Comparison of ENCODE assay signal across 8 cellular contexts in genomic region chr6:41705996-41706835, GRCh38. TPM values are rescaled to one million over a fixed set of nuclear protein-coding genes. Genes with fewer than 3 reads are reported as not detected.
A peak's percentile ranks its signal among the peaks of the same experiment; 100 is the strongest.
DNase-seq lines count a peak whose midpoint lies in the region; ATAC-seq, FAIRE-seq and TF ChIP-seq lines count a peak whose summit lies in the region.

No MANE protein-coding gene starts in this region.

- TF ChIP-seq CTCF in GM06990 (IDR thresholded peaks at IDR 0.05; ENCODE audit: insufficient read depth, low read length, poor library complexity, severe bottlenecking): peak; percentile 96
- TF ChIP-seq CTCF in body of pancreas (IDR thresholded peaks at IDR 0.05): peak in 4 of 7 experiments; percentile 17 to 51 (median 33)

- peak; percentile 68 for ATAC-seq in GM21515 (IDR thresholded peaks at IDR 0.05; ENCODE audit: unreplicated experiment)
- ATAC-seq in body of pancreas: peak; percentile 38

- H3K4me3 ChIP-seq in GM06990 (replicated peaks; ENCODE audit: low read depth, low read length): peak overlapping the region; percentile 77
- H3K4me3 ChIP-seq in body of pancreas: no peak overlapping the region

- no peak for FAIRE-seq in HTR-8/SVneo (lab: Jason Lieb, UNC)

- H3K36me3 ChIP-seq in GM06990 (ENCODE audit: control insufficient read depth, insufficient read depth, low read length) (peaks cover 13% of the 10 kb centered on the region), body of pancreas (replicated peaks in 1 of 2; ENCODE audit: insufficient read depth in 1 of 2, low read depth in 2 of 2) (no peaks in the 10 kb centered on the region)

- H3K4me1 ChIP-seq in body of pancreas: peaks cover 8% of the 10 kb centered on the region

- no peaks in the 10 kb centered on the region for H3K36me3 Mint-ChIP-seq in T-helper 2 cell treated with Interferon-gamma antibody and Interleukin-4, amounts not matched to agents 5 μg/mL and 100 μg/mL, for 36 hours (ENCODE audit: low read depth)

- peaks cover 25% of the 10 kb centered on the region for H3K4me1 Mint-ChIP-seq in T-helper 2 cell treated with Interferon-gamma antibody and Interleukin-4, amounts not matched to agents 5 μg/mL and 100 μg/mL, for 36 hours (ENCODE audit: low read depth)

- H3K27ac Mint-ChIP-seq in T-helper 2 cell treated with Interferon-gamma antibody and Interleukin-4, amounts not matched to agents 5 μg/mL and 100 μg/mL, for 36 hours: peak overlapping the region; percentile 64

- WGBS in body of pancreas, 2 donors: 67 to 78% methylated on average over 10 to 15 of the region's 15 CpGs

- H3K4me3 Mint-ChIP-seq in T-helper 2 cell treated with Interferon-gamma antibody and Interleukin-4, amounts not matched to agents 5 μg/mL and 100 μg/mL, for 36 hours: peak overlapping the region; percentile 9

- DNase-seq in GM06990 (ENCODE audit: extremely low read depth, insufficient read length): peak; percentile 88
- peak; percentile 71 for DNase-seq in HTR-8/SVneo (ENCODE audit: insufficient read length, low spot score)
- DNase-seq in T-helper 2 cell treated with Interferon-gamma antibody and Interleukin-4, amounts not matched to agents 5 μg/mL and 100 μg/mL, for 36 hours (ENCODE audit: low spot score): peak; percentile 64
- DNase-seq in body of pancreas: peak; percentile 34 to 74 (median 41)
- DNase-seq in inferior parietal cortex (ENCODE audit: extremely low spot score): peak; percentile 81
- DNase-seq in stimulated activated CD4-positive, alpha-beta T cell treated with anti-CD3 and anti-CD28 coated beads, Interleukin-1b, Interleukin-23, amount 100 ng/mL, for 4 hours (ENCODE audit: low read depth in 2 of 2): peak; percentile 56 to 60
- no peak for DNase-seq in NCI-H2107 (lab: John Stamatoyannopoulos, UW)

- no peaks in the 10 kb centered on the region for H3K27me3 ChIP-seq in GM06990 (replicated peaks; ENCODE audit: control insufficient read depth, insufficient read depth, low read length)
- H3K27me3 ChIP-seq in body of pancreas: no peaks in the 10 kb centered on the region

- TF ChIP-seq POLR2A in body of pancreas (IDR thresholded peaks at IDR 0.05): no peak

- H3K9me3 Mint-ChIP-seq in T-helper 2 cell treated with Interferon-gamma antibody and Interleukin-4, amounts not matched to agents 5 μg/mL and 100 μg/mL, for 36 hours: no peaks in the 10 kb centered on the region

- no peaks in the 10 kb centered on the region for H3K27me3 Mint-ChIP-seq in T-helper 2 cell treated with Interferon-gamma antibody and Interleukin-4, amounts not matched to agents 5 μg/mL and 100 μg/mL, for 36 hours (ENCODE audit: low read depth)

- H3K27ac ChIP-seq in body of pancreas: peak overlapping the region in 1 of 4 donors; percentile 45

- intact Hi-C loops in body of pancreas (cut with DNase I): no loop called here

- H3K9me3 ChIP-seq in body of pancreas: no peaks in the 10 kb centered on the region

RNA-seq across cellular contexts. Expression of gene TFEB, which starts 29.2 kb away (rescaled TPM):
- total RNA-seq in body of pancreas: 10 to 100 TPM in 1 of 2 donors, 1 to 10 TPM in 1; 4.9 to 10.1 TPM

RNA-seq across cellular contexts. Expression of gene PGC, which starts 41.0 kb away (rescaled TPM):
- 10 to 100 TPM; 48.8 to 91.1 TPM for total RNA-seq in body of pancreas
